28 cellular contexts compared by ENCODE assay signal in the genomic region with DNA sequence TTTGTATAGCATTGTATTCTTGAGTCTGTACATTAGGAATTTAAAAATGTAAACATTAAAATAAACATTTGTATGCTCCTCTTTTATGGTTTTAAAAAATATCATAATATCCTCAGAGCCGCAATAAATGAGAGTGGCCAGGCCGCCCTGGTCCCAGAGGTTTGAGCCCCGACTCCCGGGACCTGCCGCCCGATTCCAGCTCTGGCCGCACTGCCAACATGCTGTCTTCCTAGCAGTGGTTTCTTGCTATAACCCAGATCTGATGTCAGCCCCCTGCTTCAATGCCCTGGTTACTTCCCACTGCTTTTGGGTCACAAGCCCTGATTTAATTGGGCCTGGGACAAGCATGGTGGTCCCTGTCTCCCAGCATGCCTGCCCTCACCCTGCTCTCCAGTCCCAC.
"Had no signal": no experiment of that assay in that cellular context is flagged by ENCODE, and none has a peak within 500 bp of the region (broad histone marks: within the 10 kb centered on the region; RNA-seq: fewer than 3 reads in every experiment).

No MANE protein-coding gene starts in this region.

- H3K4me3 Mint-ChIP-seq: naive B cell; naive thymus-derived CD8-positive, alpha-beta T cell; natural killer cell treated with Interleukin-12 subunit alpha and Interleukin-12 subunit beta and Interleukin-15 and Interleukin-18, amount 100 ng/mL, for 72 hours; nephron progenitor cell; neural crest cell; stimulated activated naive B cell treated with anti-CD40 and anti-IgM and Interleukin-4, amounts not matched to agents 10 μg/mL and 1 μg/mL and 100 μg/mL, for 72 hours; stimulated activated naive CD8-positive, alpha-beta T cell treated with anti-CD3 and anti-CD28 coated beads, Interleukin-15, Interleukin-2, amounts not matched to agents 100 ng/mL and 50 ng/mL, for 24 hours; type B pancreatic cell had no signal

- H3K9ac ChIP-seq: parathyroid adenoma had no signal

- H3K27ac Mint-ChIP-seq: natural killer cell treated with Interleukin-12 subunit alpha and Interleukin-12 subunit beta and Interleukin-15 and Interleukin-18, amount 100 ng/mL, for 72 hours; nephron progenitor cell; stimulated activated naive B cell treated with anti-CD40 and anti-IgM and Interleukin-4, amounts not matched to agents 10 μg/mL and 1 μg/mL and 100 μg/mL, for 72 hours; stimulated activated naive CD8-positive, alpha-beta T cell treated with anti-CD3 and anti-CD28 coated beads, Interleukin-15, Interleukin-2, amounts not matched to agents 100 ng/mL and 50 ng/mL, for 24 hours; type B pancreatic cell had no signal

- H3K9me3 ChIP-seq: ovary, psoas muscle, right lobe of liver, sigmoid colon, stomach, thoracic aorta, thyroid gland, transverse colon, upper lobe of right lung, uterus had no signal

- FAIRE-seq: small intestine had no signal

- H3K4me3 ChIP-seq: ovary, psoas muscle, right lobe of liver, sigmoid colon, stomach, thoracic aorta, thyroid gland, transverse colon, upper lobe of right lung, uterus had no signal

- H3K27ac ChIP-seq: parathyroid adenoma, psoas muscle, right lobe of liver, sigmoid colon, stomach, thoracic aorta, thyroid gland, transverse colon, upper lobe of right lung, uterus had no signal

- H3K36me3 ChIP-seq: ovary, right lobe of liver, sigmoid colon, stomach, thoracic aorta, thyroid gland, transverse colon, upper lobe of right lung, uterus had no signal

- H3K27me3 ChIP-seq: ovary, right lobe of liver, sigmoid colon, stomach, thyroid gland, transverse colon, upper lobe of right lung, uterus had no signal

- DNase-seq: naive B cell; naive thymus-derived CD8-positive, alpha-beta T cell; nephron progenitor cell; occipital lobe; ovary; psoas muscle; right cardiac atrium; right lobe of liver; sigmoid colon; small intestine; stimulated activated CD4-positive, alpha-beta T cell treated with anti-CD3 and anti-CD28 coated beads, Interleukin-15, amount 100 ng/mL, for 24 hours; stimulated activated CD4-positive, alpha-beta T cell treated with anti-CD3 and anti-CD28 coated beads, Interleukin-2, amount 100 ng/mL, for 24 hours; stimulated activated CD4-positive, alpha-beta T cell treated with anti-CD3 and anti-CD28 coated beads, Interleukin-2, amount 100 ng/mL, for 48 hours; stimulated activated CD4-positive, alpha-beta T cell treated with anti-CD3 and anti-CD28 coated beads, Interleukin-4, amount 100 ng/mL, for 24 hours; stimulated activated naive B cell treated with anti-CD40 and anti-IgM and Interleukin-4, amounts not matched to agents 10 μg/mL and 1 μg/mL and 100 μg/mL, for 72 hours; stimulated activated naive CD4-positive, alpha-beta T cell treated with Interleukin-2 at 50 U/mL for 16 hours; stomach; thyroid gland; transverse colon; upper lobe of right lung; uterus had no signal

- ATAC-seq: naive thymus-derived CD8-positive, alpha-beta T cell; natural killer cell treated with Interleukin-12 subunit alpha and Interleukin-12 subunit beta and Interleukin-15 and Interleukin-18, amount 100 ng/mL, for 72 hours; psoas muscle; right cardiac atrium; right lobe of liver; stimulated activated naive B cell treated with anti-CD40 and anti-IgM and Interleukin-4, amounts not matched to agents 10 μg/mL and 1 μg/mL and 100 μg/mL, for 72 hours; upper lobe of right lung had no signal

- H3K36me3 Mint-ChIP-seq: naive B cell; naive thymus-derived CD8-positive, alpha-beta T cell; natural killer cell treated with Interleukin-12 subunit alpha and Interleukin-12 subunit beta and Interleukin-15 and Interleukin-18, amount 100 ng/mL, for 72 hours; stimulated activated naive B cell treated with anti-CD40 and anti-IgM and Interleukin-4, amounts not matched to agents 10 μg/mL and 1 μg/mL and 100 μg/mL, for 72 hours; type B pancreatic cell had no signal

- H3K4me1 ChIP-seq: parathyroid adenoma, uterus had no signal

- H2AFZ ChIP-seq: parathyroid adenoma had no signal

- H3K9me3 Mint-ChIP-seq: naive B cell; naive thymus-derived CD8-positive, alpha-beta T cell; natural killer cell treated with Interleukin-12 subunit alpha and Interleukin-12 subunit beta and Interleukin-15 and Interleukin-18, amount 100 ng/mL, for 72 hours; nephron progenitor cell; neural crest cell; stimulated activated naive B cell treated with anti-CD40 and anti-IgM and Interleukin-4, amounts not matched to agents 10 μg/mL and 1 μg/mL and 100 μg/mL, for 72 hours; stimulated activated naive CD8-positive, alpha-beta T cell treated with anti-CD3 and anti-CD28 coated beads, Interleukin-15, Interleukin-2, amounts not matched to agents 100 ng/mL and 50 ng/mL, for 24 hours; type B pancreatic cell had no signal

- H3K27me3 Mint-ChIP-seq: naive B cell; naive thymus-derived CD8-positive, alpha-beta T cell; progenitor cell of endocrine pancreas; stimulated activated naive B cell treated with anti-CD40 and anti-IgM and Interleukin-4, amounts not matched to agents 10 μg/mL and 1 μg/mL and 100 μg/mL, for 72 hours; stimulated activated naive CD8-positive, alpha-beta T cell treated with anti-CD3 and anti-CD28 coated beads, Interleukin-15, Interleukin-2, amounts not matched to agents 100 ng/mL and 50 ng/mL, for 24 hours; type B pancreatic cell had no signal
